ENCODE assay signal across 1 cellular context in the genomic region with DNA sequence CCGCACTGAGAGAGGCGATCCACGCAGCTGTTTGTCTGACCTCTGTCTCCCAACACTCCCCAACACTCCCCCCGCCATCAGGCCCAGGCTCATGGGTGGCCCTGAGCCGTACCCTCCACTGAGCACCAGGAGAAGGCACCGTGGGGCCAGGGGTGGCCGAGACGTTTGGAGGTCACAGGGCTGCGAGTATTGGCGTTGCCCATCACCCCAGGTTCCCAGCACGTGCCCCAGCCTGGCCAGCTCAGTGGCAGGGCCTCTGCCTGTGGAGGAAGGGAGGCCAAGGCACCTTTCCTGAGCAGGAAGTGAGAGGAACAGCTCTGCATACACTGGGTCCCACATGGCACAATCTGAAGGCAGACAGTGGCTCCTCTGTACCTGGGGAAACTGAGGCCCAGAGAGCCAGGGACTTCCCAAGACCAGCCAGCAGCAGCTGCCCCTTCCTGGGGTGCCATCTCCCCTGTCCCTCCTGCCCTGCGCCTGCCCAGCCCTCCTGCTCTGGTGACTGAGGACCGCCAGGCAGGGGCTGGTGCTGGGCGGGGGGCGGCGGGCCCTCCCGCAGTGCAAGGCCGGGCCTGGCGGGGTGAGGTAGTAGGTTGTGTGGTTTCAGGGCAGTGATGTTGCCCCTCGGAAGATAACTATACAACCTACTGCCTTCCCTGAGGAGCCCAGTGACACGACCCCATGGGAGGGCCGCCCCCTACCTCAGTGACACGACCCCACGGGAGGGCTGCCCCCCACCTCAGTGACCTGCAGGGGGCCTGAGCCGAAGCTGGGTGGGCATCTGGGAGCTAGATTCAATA.
TF ChIP-seq lines count a peak whose summit lies in the region.

No MANE protein-coding gene starts in this region.

TF ChIP-seq in HepG2, 621 proteins besides CTCF, POLR2A, EP300 and RAD21:
- no peak for TF ChIP-seq EEA1 (CRISPR knock-in tag; IDR thresholded peaks at IDR 0.05; ENCODE audit: borderline replicate concordance)
- TF ChIP-seq, protein P1, sequence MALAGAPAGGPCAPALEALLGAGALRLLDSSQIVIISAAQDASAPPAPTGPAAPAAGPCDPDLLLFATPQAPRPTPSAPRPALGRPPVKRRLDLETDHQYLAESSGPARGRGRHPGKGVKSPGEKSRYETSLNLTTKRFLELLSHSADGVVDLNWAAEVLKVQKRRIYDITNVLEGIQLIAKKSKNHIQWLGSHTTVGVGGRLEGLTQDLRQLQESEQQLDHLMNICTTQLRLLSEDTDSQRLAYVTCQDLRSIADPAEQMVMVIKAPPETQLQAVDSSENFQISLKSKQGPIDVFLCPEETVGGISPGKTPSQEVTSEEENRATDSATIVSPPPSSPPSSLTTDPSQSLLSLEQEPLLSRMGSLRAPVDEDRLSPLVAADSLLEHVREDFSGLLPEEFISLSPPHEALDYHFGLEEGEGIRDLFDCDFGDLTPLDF (CRISPR knock-in tag; IDR thresholded peaks at IDR 0.05), result no peak
- no peak for TF ChIP-seq ZFP90 (CRISPR knock-in tag; IDR thresholded peaks at IDR 0.05; ENCODE audit: borderline replicate concordance)
- TF ChIP-seq MIXL1 (CRISPR knock-in tag; IDR thresholded peaks at IDR 0.05), result no peak
- TF ChIP-seq ZNF772 (CRISPR knock-in tag; IDR thresholded peaks at IDR 0.05), result no peak
- TF ChIP-seq, protein P2, sequence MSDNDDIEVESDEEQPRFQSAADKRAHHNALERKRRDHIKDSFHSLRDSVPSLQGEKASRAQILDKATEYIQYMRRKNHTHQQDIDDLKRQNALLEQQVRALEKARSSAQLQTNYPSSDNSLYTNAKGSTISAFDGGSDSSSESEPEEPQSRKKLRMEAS (IDR thresholded peaks at IDR 0.05), result no peak
- TF ChIP-seq ETV5 (CRISPR knock-in tag; IDR thresholded peaks at IDR 0.05; ENCODE audit: borderline replicate concordance), result no peak
- TF ChIP-seq, protein P3, sequence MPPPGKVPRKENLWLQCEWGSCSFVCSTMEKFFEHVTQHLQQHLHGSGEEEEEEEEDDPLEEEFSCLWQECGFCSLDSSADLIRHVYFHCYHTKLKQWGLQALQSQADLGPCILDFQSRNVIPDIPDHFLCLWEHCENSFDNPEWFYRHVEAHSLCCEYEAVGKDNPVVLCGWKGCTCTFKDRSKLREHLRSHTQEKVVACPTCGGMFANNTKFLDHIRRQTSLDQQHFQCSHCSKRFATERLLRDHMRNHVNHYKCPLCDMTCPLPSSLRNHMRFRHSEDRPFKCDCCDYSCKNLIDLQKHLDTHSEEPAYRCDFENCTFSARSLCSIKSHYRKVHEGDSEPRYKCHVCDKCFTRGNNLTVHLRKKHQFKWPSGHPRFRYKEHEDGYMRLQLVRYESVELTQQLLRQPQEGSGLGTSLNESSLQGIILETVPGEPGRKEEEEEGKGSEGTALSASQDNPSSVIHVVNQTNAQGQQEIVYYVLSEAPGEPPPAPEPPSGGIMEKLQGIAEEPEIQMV (CRISPR knock-in tag; IDR thresholded peaks at IDR 0.05; ENCODE audit: low read depth), result no peak
- TF ChIP-seq ZNF605 (CRISPR knock-in tag; IDR thresholded peaks at IDR 0.05), result no peak
- TF ChIP-seq PHF5A (CRISPR knock-in tag; IDR thresholded peaks at IDR 0.05; ENCODE audit: low read depth, unreplicated experiment), result no peak
- no peak for TF ChIP-seq ZNF329 (CRISPR knock-in tag; IDR thresholded peaks at IDR 0.05; ENCODE audit: low read depth)
- TF ChIP-seq, protein P4, sequence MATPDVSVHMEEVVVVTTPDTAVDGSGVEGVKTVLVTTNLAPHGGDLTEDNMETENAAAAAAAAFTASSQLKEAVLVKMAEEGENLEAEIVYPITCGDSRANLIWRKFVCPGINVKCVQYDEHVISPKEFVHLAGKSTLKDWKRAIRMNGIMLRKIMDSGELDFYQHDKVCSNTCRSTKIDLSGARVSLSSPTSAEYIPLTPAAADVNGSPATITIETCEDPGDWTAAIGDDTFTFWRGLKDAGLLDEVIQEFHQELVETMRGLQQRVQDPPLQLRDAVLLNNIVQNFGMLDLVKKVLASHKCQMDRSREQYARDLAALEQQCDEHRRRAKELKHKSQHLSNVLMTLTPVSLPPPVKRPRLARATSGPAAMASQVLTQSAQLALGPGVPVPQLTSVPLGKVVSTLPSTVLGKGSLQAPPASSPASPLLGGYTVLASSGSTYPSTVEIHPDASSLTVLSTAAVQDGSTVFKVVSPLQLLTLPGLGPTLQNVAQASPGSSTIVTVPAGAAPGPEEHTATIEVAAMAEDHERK (CRISPR knock-in tag; IDR thresholded peaks at IDR 0.05; ENCODE audit: low read depth), result no peak
- no peak for TF ChIP-seq HDAC1 (CRISPR knock-in tag; IDR thresholded peaks at IDR 0.05)
- TF ChIP-seq SMC3 (IDR thresholded peaks at IDR 0.05; ENCODE audit: low read length), result no peak
- TF ChIP-seq, protein P5, sequence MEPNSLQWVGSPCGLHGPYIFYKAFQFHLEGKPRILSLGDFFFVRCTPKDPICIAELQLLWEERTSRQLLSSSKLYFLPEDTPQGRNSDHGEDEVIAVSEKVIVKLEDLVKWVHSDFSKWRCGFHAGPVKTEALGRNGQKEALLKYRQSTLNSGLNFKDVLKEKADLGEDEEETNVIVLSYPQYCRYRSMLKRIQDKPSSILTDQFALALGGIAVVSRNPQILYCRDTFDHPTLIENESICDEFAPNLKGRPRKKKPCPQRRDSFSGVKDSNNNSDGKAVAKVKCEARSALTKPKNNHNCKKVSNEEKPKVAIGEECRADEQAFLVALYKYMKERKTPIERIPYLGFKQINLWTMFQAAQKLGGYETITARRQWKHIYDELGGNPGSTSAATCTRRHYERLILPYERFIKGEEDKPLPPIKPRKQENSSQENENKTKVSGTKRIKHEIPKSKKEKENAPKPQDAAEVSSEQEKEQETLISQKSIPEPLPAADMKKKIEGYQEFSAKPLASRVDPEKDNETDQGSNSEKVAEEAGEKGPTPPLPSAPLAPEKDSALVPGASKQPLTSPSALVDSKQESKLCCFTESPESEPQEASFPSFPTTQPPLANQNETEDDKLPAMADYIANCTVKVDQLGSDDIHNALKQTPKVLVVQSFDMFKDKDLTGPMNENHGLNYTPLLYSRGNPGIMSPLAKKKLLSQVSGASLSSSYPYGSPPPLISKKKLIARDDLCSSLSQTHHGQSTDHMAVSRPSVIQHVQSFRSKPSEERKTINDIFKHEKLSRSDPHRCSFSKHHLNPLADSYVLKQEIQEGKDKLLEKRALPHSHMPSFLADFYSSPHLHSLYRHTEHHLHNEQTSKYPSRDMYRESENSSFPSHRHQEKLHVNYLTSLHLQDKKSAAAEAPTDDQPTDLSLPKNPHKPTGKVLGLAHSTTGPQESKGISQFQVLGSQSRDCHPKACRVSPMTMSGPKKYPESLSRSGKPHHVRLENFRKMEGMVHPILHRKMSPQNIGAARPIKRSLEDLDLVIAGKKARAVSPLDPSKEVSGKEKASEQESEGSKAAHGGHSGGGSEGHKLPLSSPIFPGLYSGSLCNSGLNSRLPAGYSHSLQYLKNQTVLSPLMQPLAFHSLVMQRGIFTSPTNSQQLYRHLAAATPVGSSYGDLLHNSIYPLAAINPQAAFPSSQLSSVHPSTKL (CRISPR knock-in tag; IDR thresholded peaks at IDR 0.05), result no peak
- TF ChIP-seq ZNF879 (CRISPR knock-in tag; IDR thresholded peaks at IDR 0.05), result no peak
